Comparison of ENCODE assay signal across 19 cellular contexts in the genomic region with DNA sequence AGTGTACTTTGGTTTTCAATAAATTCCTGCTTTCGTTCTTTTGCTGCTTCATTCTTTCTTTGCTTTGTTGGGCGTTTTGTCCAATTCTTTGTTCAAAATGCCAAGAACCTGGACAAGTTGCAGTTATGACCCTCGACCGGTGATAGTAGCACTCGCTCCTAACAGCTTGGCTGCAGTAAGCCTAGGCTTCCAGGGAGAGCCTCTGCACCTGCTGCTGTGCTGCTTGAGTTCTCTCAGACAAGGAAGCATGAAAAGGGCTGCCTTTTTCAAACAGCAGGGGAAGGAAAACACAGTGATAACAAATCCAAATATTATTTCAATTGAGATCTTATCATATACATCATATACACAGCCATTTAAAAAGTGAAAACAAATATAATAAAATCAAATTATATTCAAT. TPM values are rescaled to one million over a fixed set of nuclear protein-coding genes. Genes with fewer than 3 reads are reported as not detected.
DNase-seq lines count a peak whose midpoint lies in the region; ATAC-seq, FAIRE-seq and TF ChIP-seq lines count a peak whose summit lies in the region.
"Had no signal": no experiment of that assay in that cellular context is flagged by ENCODE, and none has a peak within 500 bp of the region (broad histone marks: within the 10 kb centered on the region; RNA-seq: fewer than 3 reads in every experiment).

No MANE protein-coding gene starts in this region.

- H3K9ac ChIP-seq in SK-N-MC (ENCODE audit: insufficient read length), result peak overlapping the region; percentile 84
- no peak overlapping the region for H3K9ac ChIP-seq in kidney (ENCODE audit: low read length in 2 of 2)

- H3K36me3 Mint-ChIP-seq in nephron progenitor cell (ENCODE audit: low read depth), result no peaks in the 10 kb centered on the region
- H3K36me3 Mint-ChIP-seq in activated CD8-positive, alpha-beta T cell treated with anti-CD3 and anti-CD28 coated beads, Interleukin-2, amount 10 ng/mL, durations not matched to agents 7 days and 5 days (ENCODE audit: low read depth), result no peaks in the 10 kb centered on the region

- peak; percentile 40 to 85 (median 68) for DNase-seq in NCI-H1417 (lab: John Stamatoyannopoulos, UW)
- no peak for DNase-seq in NCI-H1417 treated with DMSO at 0.1 percent for 48 hours (lab: John Stamatoyannopoulos, UW)
- DNase-seq in NCI-H146 (lab: John Stamatoyannopoulos, UW), result peak; percentile 68
- no peak for DNase-seq in SK-N-MC (ENCODE audit: low read depth, low spot score)
- DNase-seq in nephron progenitor cell, result no peak
- DNase-seq in kidney, result no peak
- DNase-seq in sciatic nerve (ENCODE audit: low spot score), result no peak
- no peak for DNase-seq in activated CD8-positive, alpha-beta T cell treated with anti-CD3 and anti-CD28 coated beads, Interleukin-2, amount 10 ng/mL, durations not matched to agents 7 days and 5 days
- DNase-seq: 8988T; activated B cell treated with CpG ODN at 0.5 μM for 24 hours; activated naive CD4-positive, alpha-beta T cell treated with Interleukin-2 at 50 U/mL for 16 hours; CD4-positive, alpha-beta T cell; esophagus squamous epithelium; GDM1; heart left ventricle; Kasumi-1; NCI-H2171 treated with DMSO at 0.1 percent for 48 hours had no signal

- FAIRE-seq in kidney (lab: Jason Lieb, UNC), result no peak

- H3K4me3 Mint-ChIP-seq in nephron progenitor cell, result peak overlapping the region; percentile 48
- no peak overlapping the region for H3K4me3 Mint-ChIP-seq in activated CD8-positive, alpha-beta T cell treated with anti-CD3 and anti-CD28 coated beads, Interleukin-2, amount 10 ng/mL, durations not matched to agents 7 days and 5 days
- H3K4me3 Mint-ChIP-seq: activated B cell treated with CpG ODN at 0.5 μM for 24 hours; dendritic cell treated with granulocyte-macrophage colony-stimulating factor and Interleukin-4, amounts not matched to agents 40 ng/mL and 50 ng/mL, for 4 days had no signal

- H3K27ac ChIP-seq in SK-N-MC, result peak overlapping the region; percentile 100
- H3K27ac ChIP-seq in kidney (ENCODE audit: low read depth in 2 of 2, low read length in 2 of 2), result no peak overlapping the region
- H3K27ac ChIP-seq: esophagus squamous epithelium, heart left ventricle, HL-60 had no signal

- H3K36me3 ChIP-seq in SK-N-MC (ENCODE audit: insufficient read depth, low read length) (no peaks in the 10 kb centered on the region), kidney (ENCODE audit: control insufficient read depth in 1 of 2, insufficient read depth in 2 of 2, low read length in 2 of 2) (no peaks in the 10 kb centered on the region)
- H3K36me3 ChIP-seq: esophagus squamous epithelium, heart left ventricle had no signal

- H3K9me3 Mint-ChIP-seq in nephron progenitor cell, result peaks cover 4% of the 10 kb centered on the region
- no peaks in the 10 kb centered on the region for H3K9me3 Mint-ChIP-seq in activated CD8-positive, alpha-beta T cell treated with anti-CD3 and anti-CD28 coated beads, Interleukin-2, amount 10 ng/mL, durations not matched to agents 7 days and 5 days (ENCODE audit: insufficient read depth)
- H3K9me3 Mint-ChIP-seq: activated B cell treated with CpG ODN at 0.5 μM for 24 hours; CD4-positive, alpha-beta T cell; dendritic cell treated with granulocyte-macrophage colony-stimulating factor and Interleukin-4, amounts not matched to agents 40 ng/mL and 50 ng/mL, for 4 days had no signal

- TF ChIP-seq CTCF in nephron progenitor cell (IDR thresholded peaks at IDR 0.05), result no peak
- TF ChIP-seq CTCF in kidney (IDR thresholded peaks at IDR 0.05; ENCODE audit: borderline replicate concordance, extremely low read depth, insufficient read depth), result no peak

- ATAC-seq in sciatic nerve, result no peak
- ATAC-seq in activated CD8-positive, alpha-beta T cell treated with anti-CD3 and anti-CD28 coated beads, Interleukin-2, amount 10 ng/mL, durations not matched to agents 7 days and 5 days, result no peak
- ATAC-seq: heart left ventricle had no signal

- intact Hi-C loops in kidney (cut with DNase I) (loop anchor here (5.0 kb wide), 1 partner anchor 167 kb away; no protein-coding TSS in a partner anchor), sciatic nerve (cut with DNase I) (loop anchor here (2.0 kb wide), 1 partner anchor 167 kb away; no protein-coding TSS in a partner anchor)

- H3K27ac Mint-ChIP-seq in nephron progenitor cell, result no peak overlapping the region
- no peak overlapping the region for H3K27ac Mint-ChIP-seq in activated CD8-positive, alpha-beta T cell treated with anti-CD3 and anti-CD28 coated beads, Interleukin-2, amount 10 ng/mL, durations not matched to agents 7 days and 5 days
- H3K27ac Mint-ChIP-seq: activated B cell treated with CpG ODN at 0.5 μM for 24 hours; CD4-positive, alpha-beta T cell; dendritic cell treated with granulocyte-macrophage colony-stimulating factor and Interleukin-4, amounts not matched to agents 40 ng/mL and 50 ng/mL, for 4 days had no signal

- POLR2A ChIA-PET in activated CD8-positive, alpha-beta T cell treated with anti-CD3 and anti-CD28 coated beads, Interleukin-2, amount 10 ng/mL, durations not matched to agents 7 days and 5 days (lab: Charles Lee), result no interaction called here

- H3K9me3 ChIP-seq in SK-N-MC (ENCODE audit: low read depth, low read length) (no peaks in the 10 kb centered on the region), kidney (ENCODE audit: control insufficient read depth in 1 of 2, low read length in 2 of 2) (no peaks in the 10 kb centered on the region)
- H3K9me3 ChIP-seq: esophagus squamous epithelium, heart left ventricle had no signal

- CTCF ChIA-PET in activated CD8-positive, alpha-beta T cell treated with anti-CD3 and anti-CD28 coated beads, Interleukin-2, amount 10 ng/mL, durations not matched to agents 7 days and 5 days (lab: Charles Lee), result no interaction called here

- peaks cover 63% of the 10 kb centered on the region for H3K4me1 Mint-ChIP-seq in nephron progenitor cell
- peaks cover 4% of the 10 kb centered on the region for H3K4me1 Mint-ChIP-seq in activated CD8-positive, alpha-beta T cell treated with anti-CD3 and anti-CD28 coated beads, Interleukin-2, amount 10 ng/mL, durations not matched to agents 7 days and 5 days (ENCODE audit: low read depth)

- peaks cover 19% of the 10 kb centered on the region for H3K27me3 Mint-ChIP-seq in nephron progenitor cell (ENCODE audit: low read depth, poor library complexity)
- peaks cover 44% of the 10 kb centered on the region for H3K27me3 Mint-ChIP-seq in activated CD8-positive, alpha-beta T cell treated with anti-CD3 and anti-CD28 coated beads, Interleukin-2, amount 10 ng/mL, durations not matched to agents 7 days and 5 days (ENCODE audit: low read depth)

- H3K4me1 ChIP-seq in kidney (ENCODE audit: control insufficient read depth in 1 of 2, insufficient read depth in 1 of 2, low read depth in 1 of 2, low read length in 2 of 2), result peaks cover 8 to 14% of the 10 kb centered on the region in 2 donors

- H3K4me3 ChIP-seq in SK-N-MC, result peak overlapping the region; percentile 74
- H3K4me3 ChIP-seq in kidney (ENCODE audit: low read length in 2 of 2), result no peak overlapping the region
- H3K4me3 ChIP-seq: esophagus squamous epithelium, heart left ventricle had no signal

RNA-seq across cellular contexts. Expression of a gene that starts 12.8 kb away (rescaled TPM):
- total RNA-seq in kidney (32.6 TPM), sciatic nerve (0.09 TPM)
- 11.6 TPM for polyA plus RNA-seq in kidney (ENCODE audit: insufficient read depth, low read depth, low replicate concordance)
- total RNA-seq in activated CD8-positive, alpha-beta T cell treated with anti-CD3 and anti-CD28 coated beads, Interleukin-2, amount 10 ng/mL, durations not matched to agents 7 days and 5 days, result not detected

Comparison
In these comparisons a context has a peak if more than half of its experiments do, and no peak if none do; other contexts are left out.
1. DNase-seq: peak in NCI-H1417 (3 of 3) and NCI-H146 (single experiment); none in NCI-H1417 treated with DMSO at 0.1 percent for 48 hours (single experiment), SK-N-MC (single experiment), nephron progenitor cell (single experiment), kidney (single experiment), sciatic nerve (single experiment) and activated CD8-positive, alpha-beta T cell treated with anti-CD3 and anti-CD28 coated beads, Interleukin-2, amount 10 ng/mL, durations not matched to agents 7 days and 5 days (single experiment).
2. RNA of a gene that starts 12.8 kb away (total RNA-seq): 32.6 TPM in kidney (single experiment); 0.09 TPM in sciatic nerve (single experiment) and not detected in activated CD8-positive, alpha-beta T cell treated with anti-CD3 and anti-CD28 coated beads, Interleukin-2, amount 10 ng/mL, durations not matched to agents 7 days and 5 days; every median in the first group is over 10 times any median in the second.